1 cellular context compared by ENCODE assay signal in genomic region chr12:48683534-48683933, GRCh38.
TF ChIP-seq lines count a peak whose summit lies in the region.

No MANE protein-coding gene starts in this region.

TF ChIP-seq in HEK293, 187 proteins besides CTCF, POLR2A, EP300 and RAD21 (continued from another document and continues in another):
- TF ChIP-seq ZNF26 (tag by site-specific recombination; IDR thresholded peaks at IDR 0.05): no peak
- TF ChIP-seq ZNF664 (tag by site-specific recombination; IDR thresholded peaks at IDR 0.05): peak; percentile 69
- peak; percentile 71 for TF ChIP-seq ZNF529 (tag by site-specific recombination; IDR thresholded peaks at IDR 0.05; ENCODE audit: insufficient replicate concordance)
- peak; percentile 93 for TF ChIP-seq ZNF140 (tag by site-specific recombination; IDR thresholded peaks at IDR 0.05)
- no peak for TF ChIP-seq PRDM1 (tag by site-specific recombination; IDR thresholded peaks at IDR 0.05)
- TF ChIP-seq ZNF138 (tag by site-specific recombination; IDR thresholded peaks at IDR 0.05; ENCODE audit: borderline replicate concordance): peak; percentile 85; the same call in 1 of the 2 replicates
- peak; percentile 32; the same call in 1 of the 2 replicates for TF ChIP-seq OVOL3 (tag by site-specific recombination; IDR thresholded peaks at IDR 0.05)
- no peak for TF ChIP-seq ZNF645 (tag by site-specific recombination; IDR thresholded peaks at IDR 0.05)
- no peak for TF ChIP-seq ZNF391 (tag by site-specific recombination; IDR thresholded peaks at IDR 0.05; ENCODE audit: borderline replicate concordance, low read depth)
- no peak for TF ChIP-seq ZNF626 (tag by site-specific recombination; IDR thresholded peaks at IDR 0.05)
- TF ChIP-seq KLF16 (tag by site-specific recombination; IDR thresholded peaks at IDR 0.05): no peak
- peak; percentile 87; the same call in 1 of the 2 replicates for TF ChIP-seq ZNF560 (tag by site-specific recombination; IDR thresholded peaks at IDR 0.05; ENCODE audit: borderline replicate concordance)
- TF ChIP-seq ZNF280D (tag by site-specific recombination; IDR thresholded peaks at IDR 0.05): no peak
- TF ChIP-seq ZNF223 (tag by site-specific recombination; IDR thresholded peaks at IDR 0.05): no peak
- 0 out of 2 replicates have a peak, but pooled peaks have one; percentile 55 for TF ChIP-seq GFI1B (tag by site-specific recombination; IDR thresholded peaks at IDR 0.05)
- TF ChIP-seq ZFP41 (tag by site-specific recombination; IDR thresholded peaks at IDR 0.05; ENCODE audit: borderline replicate concordance): no peak
- TF ChIP-seq ZNF266 (tag by site-specific recombination; IDR thresholded peaks at IDR 0.05; ENCODE audit: low read depth): peak; percentile 83
- TF ChIP-seq ZNF324 (tag by site-specific recombination; IDR thresholded peaks at IDR 0.05): no peak
- TF ChIP-seq HIC1 (tag by site-specific recombination; IDR thresholded peaks at IDR 0.05): no peak
- TF ChIP-seq ZNF549 (tag by site-specific recombination; IDR thresholded peaks at IDR 0.05): no peak
- TF ChIP-seq GLI2 (tag by site-specific recombination; IDR thresholded peaks at IDR 0.05; ENCODE audit: borderline replicate concordance, low read depth): peak; percentile 58; the same call in 1 of the 2 replicates
- no peak for TF ChIP-seq ZNF416 (tag by site-specific recombination; IDR thresholded peaks at IDR 0.05)
- no peak for TF ChIP-seq ZNF211 (tag by site-specific recombination; IDR thresholded peaks at IDR 0.05; ENCODE audit: low read depth)
- no peak for TF ChIP-seq ZNF488 (tag by site-specific recombination; IDR thresholded peaks at IDR 0.05)
- peak; percentile 23; the same call in 1 of the 2 replicates for TF ChIP-seq ZNF530 (tag by site-specific recombination; IDR thresholded peaks at IDR 0.05; ENCODE audit: low read depth)
- TF ChIP-seq BCL11B (tag by site-specific recombination; IDR thresholded peaks at IDR 0.05; ENCODE audit: low read depth): no peak
- TF ChIP-seq KLF1 (tag by site-specific recombination; IDR thresholded peaks at IDR 0.05): no peak
- no peak for TF ChIP-seq ZNF174 (tag by site-specific recombination; IDR thresholded peaks at IDR 0.05)
- TF ChIP-seq ZNF433 (tag by site-specific recombination; IDR thresholded peaks at IDR 0.05; ENCODE audit: low read depth): peak; percentile 92
- TF ChIP-seq ZBTB17 (tag by site-specific recombination; IDR thresholded peaks at IDR 0.05): no peak
- no peak for TF ChIP-seq ZNF155 (tag by site-specific recombination; IDR thresholded peaks at IDR 0.05)
- TF ChIP-seq ZNF311 (tag by site-specific recombination; IDR thresholded peaks at IDR 0.05; ENCODE audit: borderline replicate concordance): no peak
- TF ChIP-seq ZSCAN30 (tag by site-specific recombination; IDR thresholded peaks at IDR 0.05): no peak
- no peak for TF ChIP-seq ZBTB7A (tag by site-specific recombination; IDR thresholded peaks at IDR 0.05; ENCODE audit: low read depth)
- no peak for TF ChIP-seq REPIN1 (tag by site-specific recombination; IDR thresholded peaks at IDR 0.05; ENCODE audit: low read depth)
- no peak for TF ChIP-seq GLIS1 (tag by site-specific recombination; IDR thresholded peaks at IDR 0.05)
- peak; percentile 55 for TF ChIP-seq ZNF654 (tag by site-specific recombination; IDR thresholded peaks at IDR 0.05; ENCODE audit: low read depth)
- TF ChIP-seq ZNF175 (tag by site-specific recombination; IDR thresholded peaks at IDR 0.05): no peak
- TF ChIP-seq ZNF777 (tag by site-specific recombination; IDR thresholded peaks at IDR 0.05; ENCODE audit: borderline replicate concordance): no peak
- no peak for TF ChIP-seq ZNF768 (tag by site-specific recombination; IDR thresholded peaks at IDR 0.05)
- TF ChIP-seq PRDM6 (tag by site-specific recombination; IDR thresholded peaks at IDR 0.05): no peak
- no peak for TF ChIP-seq ZNF600 (tag by site-specific recombination; IDR thresholded peaks at IDR 0.05)
- TF ChIP-seq ZNF404 (tag by site-specific recombination; IDR thresholded peaks at IDR 0.05): 0 out of 2 replicates have a peak, but pooled peaks have one; percentile 68
- TF ChIP-seq ZNF639 (tag by site-specific recombination; IDR thresholded peaks at IDR 0.05): peak; percentile 64; the same call in 1 of the 2 replicates
- no peak for TF ChIP-seq BCL11A (tag by site-specific recombination; IDR thresholded peaks at IDR 0.05; ENCODE audit: low read depth)
- no peak for TF ChIP-seq SP2 (tag by site-specific recombination; IDR thresholded peaks at IDR 0.05)
- no peak for TF ChIP-seq PATZ1 (tag by site-specific recombination; IDR thresholded peaks at IDR 0.05)
- TF ChIP-seq KLF9 (tag by site-specific recombination; IDR thresholded peaks at IDR 0.05; ENCODE audit: low read depth): no peak
- TF ChIP-seq ZNF501 (tag by site-specific recombination; IDR thresholded peaks at IDR 0.05): peak; percentile 82; the same call in 1 of the 2 replicates
- no peak for TF ChIP-seq ZNF121 (tag by site-specific recombination; IDR thresholded peaks at IDR 0.05)
- no peak for TF ChIP-seq ZNF37A (tag by site-specific recombination; IDR thresholded peaks at IDR 0.05)
- no peak; the same call in 1 of the 2 replicates for TF ChIP-seq MZF1 (tag by site-specific recombination; IDR thresholded peaks at IDR 0.05; ENCODE audit: borderline replicate concordance)
- no peak for TF ChIP-seq GLI4 (tag by site-specific recombination; IDR thresholded peaks at IDR 0.05)
- TF ChIP-seq ZNF146 (tag by site-specific recombination; IDR thresholded peaks at IDR 0.05): no peak
- TF ChIP-seq ZBTB26 (tag by site-specific recombination; optimal IDR thresholded peaks at IDR 0.05): no peak
- no peak for TF ChIP-seq SP7 (tag by site-specific recombination; IDR thresholded peaks at IDR 0.05)
- no peak for TF ChIP-seq ZNF335 (tag by site-specific recombination; conservative IDR thresholded peaks at IDR 0.05)
- TF ChIP-seq SCRT1 (tag by site-specific recombination; IDR thresholded peaks at IDR 0.05; ENCODE audit: borderline replicate concordance): no peak
- TF ChIP-seq ZNF658 (tag by site-specific recombination; IDR thresholded peaks at IDR 0.05): no peak
